ENCODE assay signal across 27 cellular contexts in the genomic region with DNA sequence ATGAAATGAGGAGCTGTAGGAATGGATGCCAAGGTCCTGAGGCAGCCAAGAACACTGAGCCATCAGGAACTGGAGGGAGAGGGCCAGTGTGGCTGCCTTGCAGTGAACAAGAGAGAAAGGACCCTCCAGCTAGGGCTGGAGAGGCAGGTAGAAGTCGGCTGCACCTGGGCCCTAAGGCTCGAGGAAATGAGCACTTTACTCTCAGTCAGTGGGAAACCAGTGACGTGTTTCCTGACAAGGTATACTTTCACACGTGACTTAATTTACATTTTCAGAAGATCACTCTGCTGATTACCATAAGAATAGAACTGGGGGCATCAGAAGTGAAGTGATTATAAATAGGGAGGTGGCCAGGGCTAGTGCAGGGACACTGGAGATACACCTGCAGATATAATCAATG.
A peak's percentile ranks its signal among the peaks of the same experiment; 100 is the strongest.
DNase-seq lines count a peak whose midpoint lies in the region; TF ChIP-seq lines count a peak whose summit lies in the region.
"Had no signal": no experiment of that assay in that cellular context is flagged by ENCODE, and none has a peak within 500 bp of the region (broad histone marks: within the 10 kb centered on the region; RNA-seq: fewer than 3 reads in every experiment).

No MANE protein-coding gene starts in this region.

- H3K4me1 ChIP-seq in mammary epithelial cell (ENCODE audit: insufficient read depth, low read length) = peaks cover 11% of the 10 kb centered on the region
- H3K4me1 ChIP-seq in H9 (ENCODE audit: insufficient read depth, low read length) = 0 out of 2 replicates have a peak, but pooled peaks cover 4% of the 10 kb centered on the region
- H3K4me1 ChIP-seq in OCI-LY7 (ENCODE audit: insufficient read depth, low read length, poor library complexity, severe bottlenecking) = no peaks in the 10 kb centered on the region
- H3K4me1 ChIP-seq: BE2C, Caco-2 had no signal

- H3K4me3 Mint-ChIP-seq in MCF 10A (ENCODE audit: unreplicated experiment) = no peak overlapping the region
- H3K4me3 Mint-ChIP-seq in H9 = no peak overlapping the region
- H3K4me3 Mint-ChIP-seq: CD4-positive, alpha-beta T cell; T-cell had no signal

- H3K56ac ChIP-seq in H9 (ENCODE audit: insufficient read length, low read depth, low read length) = no peak overlapping the region

- H3K27me3 ChIP-seq in mammary epithelial cell (ENCODE audit: insufficient read depth, low read length) (no peaks in the 10 kb centered on the region), H9 (ENCODE audit: insufficient read depth, low read length) (0 out of 2 replicates have a peak, but pooled peaks cover 2% of the 10 kb centered on the region)

- H3K23me2 ChIP-seq in H9 (ENCODE audit: insufficient read length, low read depth, low read length, poor library complexity, severe bottlenecking) = no peaks in the 10 kb centered on the region

- H3K79me2 ChIP-seq in mammary epithelial cell (ENCODE audit: insufficient read depth, low read length) = no peaks in the 10 kb centered on the region
- no peaks in the 10 kb centered on the region for H3K79me2 ChIP-seq in H9 (ENCODE audit: insufficient read depth, low read length)
- no peaks in the 10 kb centered on the region for H3K79me2 ChIP-seq in OCI-LY7 (ENCODE audit: insufficient read depth, low read depth, low read length)

- no peaks in the 10 kb centered on the region for H3K9me2 ChIP-seq in OCI-LY7 (ENCODE audit: insufficient read depth, low read length)

- H2BK5ac ChIP-seq in H9 (ENCODE audit: insufficient read length, low read length) = no peak overlapping the region

- dilution Hi-C loops in mammary epithelial cell (cut with HindIII; ENCODE audit: low sequenced_read_pairs) = loop anchor here (5.0 kb wide), 1 partner anchor 64 kb away; no protein-coding TSS in a partner anchor

- H2AK5ac ChIP-seq in H9 (ENCODE audit: insufficient read length, low read length) = no peak overlapping the region

- H3K9ac ChIP-seq in mammary epithelial cell (ENCODE audit: insufficient read depth, low read length) (no peak overlapping the region), H9 (ENCODE audit: extremely low read depth, insufficient read length, low read length) (no peak overlapping the region)
- H3K9ac ChIP-seq: GM23248 had no signal

- no peak overlapping the region for H2BK15ac ChIP-seq in H9 (ENCODE audit: low read depth, low read length)

- H2AFZ ChIP-seq in mammary epithelial cell (ENCODE audit: low read depth, low read length) (no peak overlapping the region), H9 (ENCODE audit: low read length) (no peak overlapping the region), OCI-LY7 (ENCODE audit: low read length) (no peak overlapping the region)
- H2AFZ ChIP-seq: GM23248 had no signal

- H3K27me3 Mint-ChIP-seq in MCF 10A (ENCODE audit: insufficient read depth, unreplicated experiment) (no peaks in the 10 kb centered on the region), H9 (ENCODE audit: low read depth) (no peaks in the 10 kb centered on the region; the same call in 1 of the 2 replicates)
- H3K27me3 Mint-ChIP-seq: CD4-positive, alpha-beta T cell had no signal

- no TSS peak for BruUV-seq in MCF 10A (replicated peaks; lab: Mats Ljungman, UMichigan)
- no TSS peak for BruUV-seq in mammary epithelial cell (replicated peaks; lab: Mats Ljungman, UMichigan)
- BruUV-seq in OCI-LY7 (replicated peaks; lab: Mats Ljungman, UMichigan) = no TSS peak

- H3K4me1 Mint-ChIP-seq in MCF 10A (ENCODE audit: insufficient read depth, unreplicated experiment) (peaks cover 10% of the 10 kb centered on the region), H9 (peaks cover 8 to 11% of the 10 kb centered on the region in 2 experiments)

- H2BK12ac ChIP-seq in H9 (ENCODE audit: insufficient read length, low read depth, low read length) = no peak overlapping the region

- H3K27ac ChIP-seq in mammary epithelial cell (ENCODE audit: insufficient read depth, low read depth, low read length) = no peak overlapping the region
- no peak overlapping the region for H3K27ac ChIP-seq in H9 (ENCODE audit: insufficient read length, low read depth, low read length)
- no peak overlapping the region for H3K27ac ChIP-seq in OCI-LY7 (ENCODE audit: low read depth, low read length, poor library complexity, severe bottlenecking)
- H3K27ac ChIP-seq: GM23248 had no signal

- no peaks in the 10 kb centered on the region for H3K9me3 Mint-ChIP-seq in MCF 10A (ENCODE audit: unreplicated experiment)
- no peaks in the 10 kb centered on the region for H3K9me3 Mint-ChIP-seq in H9
- H3K9me3 Mint-ChIP-seq: CD4-positive, alpha-beta T cell; T-cell had no signal

- no peaks in the 10 kb centered on the region for H4K20me1 ChIP-seq in mammary epithelial cell (ENCODE audit: insufficient read depth, low read length)
- H4K20me1 ChIP-seq in H9 (ENCODE audit: control insufficient read depth, insufficient read depth, insufficient read length) = no peaks in the 10 kb centered on the region
- H4K20me1 ChIP-seq in OCI-LY7 (ENCODE audit: insufficient read depth, low read length) = no peaks in the 10 kb centered on the region

- in situ Hi-C loops in mammary epithelial cell (cut with MboI; ENCODE audit: low sequenced_read_pairs in 2 of 2) = loop anchor here (10.0 kb wide), 2 partner anchors 114 to 124 kb away; a partner anchor contains a TSS

- H3K4me2 ChIP-seq in mammary epithelial cell (ENCODE audit: insufficient read depth, low read depth, low read length) (no peak overlapping the region), H9 (ENCODE audit: insufficient read depth, insufficient read length, low read length) (no peak overlapping the region), OCI-LY7 (ENCODE audit: low read length) (no peak overlapping the region)

- no peak overlapping the region for H3K4ac ChIP-seq in H9 (ENCODE audit: low read depth, low read length)

- H3K79me1 ChIP-seq in H9 (ENCODE audit: insufficient read depth, low read depth, low read length, poor library complexity, severe bottlenecking) = no peaks in the 10 kb centered on the region

- H3K36me3 ChIP-seq in mammary epithelial cell (ENCODE audit: insufficient read depth, low read length) (no peaks in the 10 kb centered on the region), OCI-LY7 (ENCODE audit: insufficient read depth, low read length) (no peaks in the 10 kb centered on the region)
- H3K36me3 ChIP-seq: BE2C had no signal

- no peaks in the 10 kb centered on the region for H3K36me3 Mint-ChIP-seq in MCF 10A (ENCODE audit: insufficient read depth, unreplicated experiment)
- H3K36me3 Mint-ChIP-seq in H9 (ENCODE audit: insufficient read depth in 1 of 3, low read depth in 3 of 3) = no peaks in the 10 kb centered on the region
- H3K36me3 Mint-ChIP-seq: T-cell had no signal

- no peak overlapping the region for H4K8ac ChIP-seq in H9 (replicated peaks; ENCODE audit: insufficient read length, low read depth, low read length)

- H3K18ac ChIP-seq in H9 (ENCODE audit: insufficient read length, low read depth, low read length) = no peak overlapping the region

- no peak overlapping the region for H4K5ac ChIP-seq in H9 (ENCODE audit: insufficient read length, low read depth, low read length)

- H3K9me3 ChIP-seq in mammary epithelial cell (replicated peaks; ENCODE audit: insufficient read depth, low read length) = no peaks in the 10 kb centered on the region
- H3K9me3 ChIP-seq in H9 (ENCODE audit: control insufficient read depth, low read depth, low read length) = no peaks in the 10 kb centered on the region
- H3K9me3 ChIP-seq in OCI-LY7 (ENCODE audit: low read length) = no peaks in the 10 kb centered on the region
- H3K9me3 ChIP-seq: BE2C, Caco-2 had no signal

- TF ChIP-seq CTCF in MCF 10A (IDR thresholded peaks at IDR 0.05; ENCODE audit: unreplicated experiment) (no peak), mammary epithelial cell (conservative IDR thresholded peaks at IDR 0.05 in 1 of 2, IDR thresholded peaks at IDR 0.05 in 1 of 2; ENCODE audit: extremely low read depth in 1 of 2, insufficient read depth in 1 of 2, low read depth in 1 of 2, low read length in 2 of 2) (no peak), H9 (conservative IDR thresholded peaks at IDR 0.05) (no peak), OCI-LY7 (conservative IDR thresholded peaks at IDR 0.05; ENCODE audit: low read length) (no peak), GM10248 (IDR thresholded peaks at IDR 0.05; ENCODE audit: control extremely low read depth, extremely low read depth, low read depth, missing control alignments) (no peak)

- H3K4me3 ChIP-seq in mammary epithelial cell (replicated peaks in 1 of 3; ENCODE audit: insufficient read depth in 1 of 3, low read depth in 2 of 3, low read length in 3 of 3) (no peak overlapping the region), OCI-LY7 (ENCODE audit: low read depth, low read length, poor library complexity, severe bottlenecking) (no peak overlapping the region)
- H3K4me3 ChIP-seq: GM23248 had no signal

- WGBS in mammary epithelial cell (ENCODE audit: low coverage, missing lambda C conversion rate) = 69% methylated on average over 4 of the region's 4 CpGs
- no CpG with 5 or more reads among the region's 4 CpGs for WGBS in H9 (ENCODE audit: extremely low coverage, insufficient read length, low lambda C conversion rate)

- H3K27ac Mint-ChIP-seq in MCF 10A (ENCODE audit: low read depth, unreplicated experiment) (peak overlapping the region; percentile 3), H9 (no peak overlapping the region)
- H3K27ac Mint-ChIP-seq: CD4-positive, alpha-beta T cell; T-cell had no signal

- no peak overlapping the region for H2BK20ac ChIP-seq in H9 (ENCODE audit: low read depth, low read length, poor library complexity, severe bottlenecking)

- CTCF ChIA-PET in MCF 10A (lab: Yijun Ruan, JAX) = interaction anchor here (0.5 to 17.0 kb wide), 8 partner anchors 13 to 591 kb away, joined by 3 to 275 read pairs (median 14); a partner anchor contains a TSS
- CTCF ChIA-PET in mammary epithelial cell (lab: Charles Lee; ENCODE audit: low non-redundant PET) = no interaction called here
- CTCF ChIA-PET in OCI-LY7 (lab: Charles Lee; ENCODE audit: unreplicated experiment) = no interaction called here
- CTCF ChIA-PET in GM10248 (lab: Yijun Ruan, JAX) = interaction anchor here (1.0 to 1.4 kb wide), 3 partner anchors 126 to 219 kb away, joined by 3 to 5 read pairs (median 5); a partner anchor contains a TSS

- H4K91ac ChIP-seq in H9 (ENCODE audit: insufficient read length, low read depth, low read length) = no peak overlapping the region

- no peak overlapping the region for H2BK120ac ChIP-seq in H9 (ENCODE audit: low read depth, low read length, poor library complexity, severe bottlenecking)

- POLR2A ChIA-PET in MCF 10A (lab: Yijun Ruan, JAX) = interaction anchor here (1.0 to 1.5 kb wide), 2 partner anchors 19 to 21 kb away, joined by 4 read pairs; no protein-coding TSS in a partner anchor
- POLR2A ChIA-PET in OCI-LY7 (lab: Charles Lee) = no interaction called here
- POLR2A ChIA-PET in GM10248 (lab: Yijun Ruan, JAX) = no interaction called here

- DNase-seq in MCF 10A (ENCODE audit: unreplicated experiment) (no peak), mammary epithelial cell (no peak), H9 (peak; percentile 56), OCI-LY7 (ENCODE audit: low spot score) (peak; percentile 2), GM10248 (ENCODE audit: extremely low spot score) (no peak), NCI-H146 (lab: John Stamatoyannopoulos, UW) (no peak), hepatic stellate cell (ENCODE audit: low spot score) (no peak)
- no peak for DNase-seq in stimulated activated naive CD4-positive, alpha-beta T cell (lab: John Stamatoyannopoulos, UW)
- DNase-seq: 8988T; ACHN; BE2C; Caco-2; CD4-positive, alpha-beta T cell; DMS 273 treated with DMSO at 0.1 percent for 48 hours; DMS79 treated with DMSO at 0.1 percent for 48 hours; GF-D8; GM23248; H7; KG1; NCI-H1092 treated with DMSO at 0.1 percent for 48 hours; NCI-H1436 treated with DMSO at 0.1 percent for 48 hours; NCI-H2029; NCI-H446 treated with DMSO at 0.1 percent for 48 hours; NCI-H526; Right ventricle myocardium superior; RPMI8226; T-cell had no signal

- intact Hi-C loops in MCF 10A (cut with micrococcal nuclease) (loop anchor here (5.0 kb wide), 1 partner anchor 591 kb away; no protein-coding TSS in a partner anchor), mammary epithelial cell (cut with micrococcal nuclease) (loop anchor here (5.0 kb wide), 1 partner anchor 401 kb away; no protein-coding TSS in a partner anchor), OCI-LY7 (cut with micrococcal nuclease; ENCODE audit: unreplicated experiment) (no loop called here)

- no peak overlapping the region for H3T11ph ChIP-seq in H9 (ENCODE audit: low read length)

- H3K14ac ChIP-seq in H9 (ENCODE audit: insufficient read depth, low read length) = no peak overlapping the region

- no peak overlapping the region for H3K23ac ChIP-seq in H9 (ENCODE audit: insufficient read length, low read depth, low read length)

Comparison
In these comparisons a context has a peak if more than half of its experiments do, and no peak if none do; other contexts are left out.
1. CTCF ChIA-PET loops: an anchor here in MCF 10A (0.5 to 17.0 kb wide) and GM10248 (1.0 to 1.4 kb wide); none called in mammary epithelial cell and OCI-LY7.
2. DNase-seq: peak in H9 (single experiment) and OCI-LY7 (single experiment); none in MCF 10A (single experiment), mammary epithelial cell (single experiment), GM10248 (single experiment), NCI-H146 (single experiment), hepatic stellate cell (single experiment) and stimulated activated naive CD4-positive, alpha-beta T cell (0 of 6).